In genomic region chr5:40578501-40579451, GRCh38 we compare ENCODE assay signal across 8 cellular contexts.
DNase-seq lines count a peak whose midpoint lies in the region; ATAC-seq, FAIRE-seq and TF ChIP-seq lines count a peak whose summit lies in the region.

No MANE protein-coding gene starts in this region.

- H3K9me3 ChIP-seq in psoas muscle (no peaks in the 10 kb centered on the region), MG63 (no peaks in the 10 kb centered on the region)

- no peaks in the 10 kb centered on the region for H3K36me3 Mint-ChIP-seq in activated T-helper 2 cell treated with anti-CD3 and anti-CD28 coated beads, Interferon-gamma antibody, Interleukin-2, Interleukin-4, amounts not matched to agents 10 μg/mL and 5 μg/mL and 100 μg/mL, durations not matched to agents 14 hours and 24 hours and 36 hours (ENCODE audit: low read depth)

- H3K27ac ChIP-seq in psoas muscle = no peak overlapping the region

- H3K27me3 ChIP-seq in psoas muscle (ENCODE audit: insufficient read depth in 3 of 3, low read length in 2 of 3) (no peaks in the 10 kb centered on the region), MG63 (no peaks in the 10 kb centered on the region)

- H3K27me3 Mint-ChIP-seq in activated T-helper 2 cell treated with anti-CD3 and anti-CD28 coated beads, Interferon-gamma antibody, Interleukin-2, Interleukin-4, amounts not matched to agents 10 μg/mL and 5 μg/mL and 100 μg/mL, durations not matched to agents 14 hours and 24 hours and 36 hours (ENCODE audit: low read depth) = no peaks in the 10 kb centered on the region

- H3K4me3 ChIP-seq in psoas muscle = no peak overlapping the region
- no peak overlapping the region for H3K4me3 ChIP-seq in MG63

- WGBS in psoas muscle, 3 donors = 70 to 81% (median 73%) methylated on average over 9 of the region's 9 CpGs

- intact Hi-C loops in Right ventricle myocardium inferior (cut with DNase I) = no loop called here
- intact Hi-C loops in left cardiac atrium (cut with DNase I) = no loop called here
- intact Hi-C loops in activated T-helper 2 cell treated with anti-CD3 and anti-CD28 coated beads, Interferon-gamma antibody, Interleukin-2, Interleukin-4, amounts not matched to agents 10 μg/mL and 5 μg/mL and 100 μg/mL, durations not matched to agents 14 hours and 24 hours and 36 hours (cut with micrococcal nuclease) = loop anchor here (1.0 to 5.0 kb wide), 15 partner anchors 63 to 354 kb away; partner anchors contain the start of genes PTGER4 and RPL37
- intact Hi-C loops in psoas muscle (cut with DNase I) = no loop called here

- FAIRE-seq in frontal cortex (lab: Jason Lieb, UNC) = no peak

- H3K4me1 ChIP-seq in psoas muscle = no peaks in the 10 kb centered on the region

- H3K4me3 Mint-ChIP-seq in activated T-helper 2 cell treated with anti-CD3 and anti-CD28 coated beads, Interferon-gamma antibody, Interleukin-2, Interleukin-4, amounts not matched to agents 10 μg/mL and 5 μg/mL and 100 μg/mL, durations not matched to agents 14 hours and 24 hours and 36 hours (ENCODE audit: low read depth) = peak overlapping the region; percentile 59

- H3K4me1 Mint-ChIP-seq in activated T-helper 2 cell treated with anti-CD3 and anti-CD28 coated beads, Interferon-gamma antibody, Interleukin-2, Interleukin-4, amounts not matched to agents 10 μg/mL and 5 μg/mL and 100 μg/mL, durations not matched to agents 14 hours and 24 hours and 36 hours (ENCODE audit: low read depth) = peaks cover 36% of the 10 kb centered on the region

- DNase-seq in Right ventricle myocardium inferior (ENCODE audit: missing footprints) (no peak), left cardiac atrium (no peak), frontal cortex (ENCODE audit: low spot score in 2 of 2) (no peak), psoas muscle (no peak), MG63 (no peak)
- DNase-seq in activated T-helper 2 cell treated with anti-CD3 and anti-CD28 coated beads, Interferon-gamma antibody, Interleukin-2, Interleukin-4, amounts not matched to agents 10 μg/mL and 5 μg/mL and 100 μg/mL, durations not matched to agents 14 hours and 24 hours and 36 hours (ENCODE audit: low spot score) = peak; percentile 19
- DNase-seq in stimulated activated CD8-positive, alpha-beta memory T cell treated with anti-CD3 and anti-CD28 coated beads, Interleukin-7, amount 100 ng/mL, for 48 hours (ENCODE audit: extremely low read depth in 1 of 2, low read depth in 1 of 2) = peak; percentile 29 to 67

- H3K36me3 ChIP-seq in psoas muscle (ENCODE audit: insufficient read depth in 1 of 2, low read depth in 1 of 2) = no peaks in the 10 kb centered on the region
- H3K36me3 ChIP-seq in MG63 = no peaks in the 10 kb centered on the region

- peak overlapping the region; percentile 87 for H3K27ac Mint-ChIP-seq in activated T-helper 2 cell treated with anti-CD3 and anti-CD28 coated beads, Interferon-gamma antibody, Interleukin-2, Interleukin-4, amounts not matched to agents 10 μg/mL and 5 μg/mL and 100 μg/mL, durations not matched to agents 14 hours and 24 hours and 36 hours

- no peaks in the 10 kb centered on the region for H3K9me3 Mint-ChIP-seq in activated T-helper 2 cell treated with anti-CD3 and anti-CD28 coated beads, Interferon-gamma antibody, Interleukin-2, Interleukin-4, amounts not matched to agents 10 μg/mL and 5 μg/mL and 100 μg/mL, durations not matched to agents 14 hours and 24 hours and 36 hours

- ATAC-seq in Right ventricle myocardium inferior (peak; percentile 65), left cardiac atrium (no peak), HG03280 (IDR thresholded peaks at IDR 0.05; ENCODE audit: unreplicated experiment) (peak; percentile 93), psoas muscle (no peak)

- TF ChIP-seq CTCF in psoas muscle (IDR thresholded peaks at IDR 0.05) = no peak

Comparison
In these comparisons a context has a peak if more than half of its experiments do, and no peak if none do; other contexts are left out.
1. ATAC-seq: peak in Right ventricle myocardium inferior (single experiment) and HG03280 (single experiment); none in left cardiac atrium (0 of 2) and psoas muscle (0 of 4).
2. DNase-seq: peak in activated T-helper 2 cell treated with anti-CD3 and anti-CD28 coated beads, Interferon-gamma antibody, Interleukin-2, Interleukin-4, amounts not matched to agents 10 μg/mL and 5 μg/mL and 100 μg/mL, durations not matched to agents 14 hours and 24 hours and 36 hours (single experiment) and stimulated activated CD8-positive, alpha-beta memory T cell treated with anti-CD3 and anti-CD28 coated beads, Interleukin-7, amount 100 ng/mL, for 48 hours (2 of 2); none in Right ventricle myocardium inferior (single experiment), left cardiac atrium (single experiment), frontal cortex (0 of 2), psoas muscle (0 of 2) and MG63 (single experiment).